In the genomic region with DNA sequence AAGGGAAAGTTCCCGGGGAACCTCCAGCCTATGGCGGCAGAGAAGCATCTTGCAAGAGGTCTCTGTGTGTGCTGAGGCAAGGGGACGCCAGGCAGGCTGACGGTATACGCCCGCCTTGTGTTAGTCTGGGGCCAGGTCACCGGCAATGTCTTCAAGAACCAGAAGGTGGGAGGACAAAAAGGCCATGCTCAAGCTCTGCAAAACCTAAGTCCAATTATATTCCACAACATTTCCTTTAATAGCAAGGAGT, we compare ENCODE assay signal across 8 cellular contexts. TPM values are rescaled to one million over a fixed set of nuclear protein-coding genes. Genes with fewer than 3 reads are reported as not detected.
DNase-seq lines count a peak whose midpoint lies in the region; ATAC-seq and TF ChIP-seq lines count a peak whose summit lies in the region.

No MANE protein-coding gene starts in this region.

- H3K27me3 Mint-ChIP-seq in neural progenitor cell (ENCODE audit: insufficient read depth, low read depth): peaks cover 10% of the 10 kb centered on the region

- no peaks in the 10 kb centered on the region for H3K9me3 Mint-ChIP-seq in neural progenitor cell

- H3K4me2 ChIP-seq in neural progenitor cell: peak overlapping the region; percentile 91

- intact Hi-C loops in posterior vena cava (cut with DNase I): no loop called here

- peaks cover 74% of the 10 kb centered on the region for H3K79me2 ChIP-seq in neural progenitor cell (ENCODE audit: low read depth)

- peak overlapping the region; percentile 98 for H3K4me3 Mint-ChIP-seq in neural progenitor cell

- peaks cover 15% of the 10 kb centered on the region for H3K36me3 Mint-ChIP-seq in neural progenitor cell

- no peaks in the 10 kb centered on the region for H3K36me3 ChIP-seq in neural progenitor cell

- peaks cover 14% of the 10 kb centered on the region for H3K4me1 ChIP-seq in neural progenitor cell

- no peaks in the 10 kb centered on the region for H3K9me3 ChIP-seq in neural progenitor cell (ENCODE audit: low read depth)

- H4K20me1 ChIP-seq in neural progenitor cell (ENCODE audit: low read depth): peaks cover 24% of the 10 kb centered on the region

- peak overlapping the region; percentile 87 for H3K27ac Mint-ChIP-seq in neural progenitor cell

- H3K4me3 ChIP-seq in GM08714 (ENCODE audit: low read length) (peak overlapping the region; percentile 89), neural progenitor cell (peak overlapping the region; percentile 77)

- ATAC-seq in HG03045 (IDR thresholded peaks at IDR 0.05; ENCODE audit: unreplicated experiment): no peak

- no peaks in the 10 kb centered on the region for H3K27me3 ChIP-seq in neural progenitor cell

- no peak for TF ChIP-seq EP300 in Ishikawa (IDR thresholded peaks at IDR 0.05; ENCODE audit: borderline replicate concordance)

- peak overlapping the region; percentile 75 for H2AFZ ChIP-seq in neural progenitor cell (replicated peaks)

- H3K27ac ChIP-seq in cingulate gyrus (ENCODE audit: low read depth, low read length) (peak overlapping the region; percentile 95), neural progenitor cell (no peak overlapping the region)

- DNase-seq in neural progenitor cell (ENCODE audit: low spot score) (no peak), AG08396 (ENCODE audit: low spot score) (no peak), posterior vena cava (ENCODE audit: low spot score) (no peak), 8988T (no peak)

- TF ChIP-seq RAD21 in Ishikawa (IDR thresholded peaks at IDR 0.05; ENCODE audit: low read depth): no peak

- no peak for TF ChIP-seq CTCF in neural progenitor cell (IDR thresholded peaks at IDR 0.05)

- no peak overlapping the region for H3K9ac ChIP-seq in neural progenitor cell

- peaks cover 21% of the 10 kb centered on the region for H3K4me1 Mint-ChIP-seq in neural progenitor cell

- H3F3A ChIP-seq in neural progenitor cell (ENCODE audit: low read depth): peaks cover 24% of the 10 kb centered on the region

TF ChIP-seq in Ishikawa, 13 proteins besides CTCF, POLR2A, EP300 and RAD21:
- no peak for TF ChIP-seq ZBTB7A (IDR thresholded peaks at IDR 0.05; ENCODE audit: low read depth)
- peak; percentile 74; the same call in 1 of the 2 replicates for TF ChIP-seq YY1 (IDR thresholded peaks at IDR 0.05; ENCODE audit: low read depth)

RNA-seq across cellular contexts. Expression of gene ZNF668, which starts 0.3 kb away (rescaled TPM):
- 3.7 and 14.7 TPM in 2 replicates for total RNA-seq in neural progenitor cell (ENCODE audit: low replicate concordance)
- 10 to 100 TPM; 12.1 to 14.6 TPM for total RNA-seq in posterior vena cava

RNA-seq across cellular contexts. Expression of gene ZNF646, which starts 0.5 kb away (rescaled TPM):
- total RNA-seq in neural progenitor cell (ENCODE audit: low replicate concordance) (7.5 and 31.2 TPM in 2 replicates), posterior vena cava (10 to 100 TPM; 10.1 to 11.7 TPM)

RNA-seq across cellular contexts. Expression of gene PRSS53, which starts 15.0 kb away (rescaled TPM):
- total RNA-seq in neural progenitor cell (ENCODE audit: low replicate concordance) (2.3 and 7.7 TPM in 2 replicates), posterior vena cava (1 to 10 TPM; 1.5 to 3.5 TPM)

RNA-seq across cellular contexts. Expression of gene VKORC1, which starts 20.8 kb away (rescaled TPM):
- total RNA-seq in neural progenitor cell (ENCODE audit: low replicate concordance): 95.9 and 137 TPM in 2 replicates
- 100 to 1,000 TPM in 1 of 2 donors, 10 to 100 TPM in 1; 77.8 to 113 TPM for total RNA-seq in posterior vena cava

RNA-seq across cellular contexts. Expression of gene BCKDK, which starts 34.4 kb away (rescaled TPM):
- 19.8 and 38.1 TPM in 2 replicates for total RNA-seq in neural progenitor cell (ENCODE audit: low replicate concordance)
- total RNA-seq in posterior vena cava: 10 to 100 TPM; 29.8 to 30.6 TPM
